ENCODE assay signal across 1 cellular context in the genomic region with DNA sequence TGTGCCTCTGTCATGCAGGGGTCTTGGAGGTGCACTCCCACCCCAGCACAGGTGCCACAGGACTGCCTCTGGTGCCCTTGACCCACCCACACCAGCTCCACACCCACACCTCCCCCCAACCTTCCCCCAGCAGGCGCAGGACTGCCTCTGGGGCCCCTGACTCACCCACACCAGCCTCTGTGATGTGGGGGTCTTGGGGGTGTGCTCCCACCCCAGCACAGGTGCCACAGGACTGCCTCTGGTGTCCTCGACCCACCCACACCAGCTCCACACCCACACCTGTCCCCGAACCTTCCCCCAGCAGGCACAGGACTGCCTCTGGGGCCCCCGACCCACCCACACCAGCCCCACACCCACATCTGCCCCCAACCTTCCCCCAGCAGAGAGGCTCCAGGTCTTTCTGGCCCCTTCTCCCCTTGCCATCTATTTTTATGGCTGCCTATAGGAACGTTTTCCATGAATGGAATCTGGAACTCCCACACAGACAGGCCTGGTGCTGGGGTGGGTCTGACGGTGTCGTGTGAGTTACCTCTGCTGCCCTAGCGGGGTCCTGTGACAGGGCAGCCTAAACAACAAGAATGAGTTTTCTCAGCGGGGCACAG.
TF ChIP-seq lines count a peak whose summit lies in the region.

No MANE protein-coding gene starts in this region.

TF ChIP-seq in H1, 55 proteins besides CTCF, POLR2A, EP300 and RAD21:
- TF ChIP-seq, protein P1, sequence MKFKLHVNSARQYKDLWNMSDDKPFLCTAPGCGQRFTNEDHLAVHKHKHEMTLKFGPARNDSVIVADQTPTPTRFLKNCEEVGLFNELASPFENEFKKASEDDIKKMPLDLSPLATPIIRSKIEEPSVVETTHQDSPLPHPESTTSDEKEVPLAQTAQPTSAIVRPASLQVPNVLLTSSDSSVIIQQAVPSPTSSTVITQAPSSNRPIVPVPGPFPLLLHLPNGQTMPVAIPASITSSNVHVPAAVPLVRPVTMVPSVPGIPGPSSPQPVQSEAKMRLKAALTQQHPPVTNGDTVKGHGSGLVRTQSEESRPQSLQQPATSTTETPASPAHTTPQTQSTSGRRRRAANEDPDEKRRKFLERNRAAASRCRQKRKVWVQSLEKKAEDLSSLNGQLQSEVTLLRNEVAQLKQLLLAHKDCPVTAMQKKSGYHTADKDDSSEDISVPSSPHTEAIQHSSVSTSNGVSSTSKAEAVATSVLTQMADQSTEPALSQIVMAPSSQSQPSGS (IDR thresholded peaks at IDR 0.05; ENCODE audit: low read length): no peak
- TF ChIP-seq SP2 (IDR thresholded peaks at IDR 0.05; ENCODE audit: low read length) (no peak), YY1 (IDR thresholded peaks at IDR 0.05; ENCODE audit: low read depth, low read length) (no peak), PHF8 (conservative IDR thresholded peaks at IDR 0.05; ENCODE audit: low read depth, low read length) (no peak), E2F6 (IDR thresholded peaks at IDR 0.05) (no peak), POLR2AphosphoS5 (IDR thresholded peaks at IDR 0.05; ENCODE audit: low read depth, low read length) (no peak), CEBPB (IDR thresholded peaks at IDR 0.05; ENCODE audit: low read depth, low read length) (no peak), JUN (IDR thresholded peaks at IDR 0.05; ENCODE audit: low read depth, low read length) (no peak), TCF12 (IDR thresholded peaks at IDR 0.05; ENCODE audit: low read depth, low read length) (no peak), EGR1 (IDR thresholded peaks at IDR 0.05; ENCODE audit: borderline replicate concordance, low read depth, low read length) (no peak), KDM4A (IDR thresholded peaks at IDR 0.05; ENCODE audit: low read depth, low read length, severe bottlenecking) (no peak), SP1 (IDR thresholded peaks at IDR 0.05; ENCODE audit: low read depth, low read length) (no peak), ZNF274 (IDR thresholded peaks at IDR 0.05; ENCODE audit: borderline replicate concordance, extremely low read depth, low read length) (no peak), TBP (IDR thresholded peaks at IDR 0.05; ENCODE audit: low read depth, low read length) (no peak), RFX5 (IDR thresholded peaks at IDR 0.05; ENCODE audit: borderline replicate concordance, low read depth, low read length) (no peak), POU5F1 (IDR thresholded peaks at IDR 0.05; ENCODE audit: low read depth, low read length) (no peak), TEAD4 (IDR thresholded peaks at IDR 0.05; ENCODE audit: low read depth, low read length) (no peak), RBBP5 (IDR thresholded peaks at IDR 0.05; ENCODE audit: borderline replicate concordance, low read depth, low read length) (no peak), HDAC6 (IDR thresholded peaks at IDR 0.05; ENCODE audit: low read depth, low read length) (no peak)
- TF ChIP-seq, protein P2, sequence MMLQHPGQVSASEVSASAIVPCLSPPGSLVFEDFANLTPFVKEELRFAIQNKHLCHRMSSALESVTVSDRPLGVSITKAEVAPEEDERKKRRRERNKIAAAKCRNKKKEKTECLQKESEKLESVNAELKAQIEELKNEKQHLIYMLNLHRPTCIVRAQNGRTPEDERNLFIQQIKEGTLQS (IDR thresholded peaks at IDR 0.05; ENCODE audit: insufficient read depth, low read depth, low read length): no peak
